Comparison of ENCODE assay signal across 44 cellular contexts in genomic region chr13:37076818-37077217, GRCh38. TPM values are rescaled to one million over a fixed set of nuclear protein-coding genes. Genes with fewer than 3 reads are reported as not detected.
"Had no signal": no experiment of that assay in that cellular context is flagged by ENCODE, and none has a peak within 500 bp of the region (broad histone marks: within the 10 kb centered on the region; RNA-seq: fewer than 3 reads in every experiment).

No MANE protein-coding gene starts in this region.

- H3K4me3 Mint-ChIP-seq: activated naive CD4-positive, alpha-beta T cell treated with anti-CD3 and anti-CD28 coated beads for 36 hours; activated naive CD4-positive, alpha-beta T cell treated with anti-CD3 and anti-CD28 coated beads, Interleukin-2, amount 10 ng/mL, durations not matched to agents 7 days and 5 days; activated naive CD4-positive, alpha-beta T cell treated with anti-CD3 and anti-CD28 coated beads, Interleukin-2, amount 50 U/mL, for 24 hours; activated naive CD8-positive, alpha-beta T cell; activated naive CD8-positive, alpha-beta T cell treated with anti-CD3 and anti-CD28 coated beads for 36 hours; activated naive CD8-positive, alpha-beta T cell treated with anti-CD3 and anti-CD28 coated beads, Interleukin-2, amount 10 ng/mL, durations not matched to agents 7 days and 5 days; activated naive CD8-positive, alpha-beta T cell treated with anti-CD3 and anti-CD28 coated beads, Interleukin-2, amount 50 U/mL, for 24 hours; activated T-cell treated with anti-CD3 and anti-CD28 coated beads, Interleukin-2, amount 50 U/mL, for 24 hours; activated T-cell treated with anti-CD3 and anti-CD28 coated beads, Interleukin-2, amount 50 U/mL, for 4 hours; activated T-cell treated with anti-CD3 and anti-CD28 coated beads, Interleukin-2, amount 50 U/mL, for 72 hours; activated T-helper 1 cell treated with anti-CD3 and anti-CD28 coated beads, Interleukin-12 subunit alpha, Interleukin-12 subunit beta, Interleukin-2, Interleukin-4 antibody, amounts not matched to agents 30 ng/mL and 10 ng/mL and 1 ng/mL, durations not matched to agents 14 hours and 24 hours and 36 hours; activated T-helper 17 cell treated with anti-CD3 and anti-CD28 coated beads, Interleukin-2, amount 50 U/mL, for 72 hours; brain; central memory CD8-positive, alpha-beta T cell had no signal

- H3K4me3 ChIP-seq: adrenal gland, ascending aorta, body of pancreas, breast epithelium, cardiac muscle cell had no signal

- DNase-seq: activated effector memory CD4-positive, alpha-beta T cell treated with anti-CD3 and anti-CD28 coated beads, Interleukin-2, amount 50 U/mL, for 16 hours; activated effector memory CD4-positive, alpha-beta T cell treated with Interleukin-2 at 50 U/mL for 16 hours; activated gamma-delta T cell; activated gamma-delta T cell treated with Interleukin-2 at 50 U/mL for 16 hours; activated naive CD4-positive, alpha-beta T cell; activated naive CD4-positive, alpha-beta T cell treated with anti-CD3 and anti-CD28 coated beads for 36 hours; activated naive CD4-positive, alpha-beta T cell treated with anti-CD3 and anti-CD28 coated beads, Interleukin-2, amount 10 ng/mL, durations not matched to agents 7 days and 5 days; activated naive CD4-positive, alpha-beta T cell treated with anti-CD3 and anti-CD28 coated beads, Interleukin-2, amount 50 U/mL, for 16 hours; activated naive CD4-positive, alpha-beta T cell treated with Interleukin-2 at 50 U/mL for 16 hours; activated naive CD8-positive, alpha-beta T cell treated with anti-CD3 and anti-CD28 coated beads for 36 hours; activated naive CD8-positive, alpha-beta T cell treated with anti-CD3 and anti-CD28 coated beads, Interleukin-2, amount 10 ng/mL, durations not matched to agents 7 days and 5 days; activated naive CD8-positive, alpha-beta T cell treated with anti-CD3 and anti-CD28 coated beads, Interleukin-2, amount 50 U/mL, for 24 hours; activated T-cell treated with anti-CD3 and anti-CD28 coated beads, Interleukin-2, amount 50 U/mL, for 1 hour; activated T-cell treated with anti-CD3 and anti-CD28 coated beads, Interleukin-2, amount 50 U/mL, for 24 hours; activated T-cell treated with anti-CD3 and anti-CD28 coated beads, Interleukin-2, amount 50 U/mL, for 4 hours; activated T-cell treated with anti-CD3 and anti-CD28 coated beads, Interleukin-2, amount 50 U/mL, for 48 hours; activated T-cell treated with anti-CD3 and anti-CD28 coated beads, Interleukin-2, amount 50 U/mL, for 72 hours; adrenal gland; amniotic stem cell; amygdala; anterior cingulate cortex; aorta; body of pancreas; brain microvascular endothelial cell; caudate nucleus; central memory CD4-positive, alpha-beta T cell; cerebellar nuclear complex had no signal

- H3K4me1 ChIP-seq: adrenal gland, ascending aorta, body of pancreas, breast epithelium had no signal

- H3K36me3 ChIP-seq: adrenal gland, ascending aorta, brain microvascular endothelial cell, breast epithelium, cardiac muscle cell had no signal

- H3K9me3 ChIP-seq: adrenal gland, ascending aorta, body of pancreas, breast epithelium had no signal

- FAIRE-seq: bronchial epithelial cell had no signal

- ATAC-seq: activated naive CD4-positive, alpha-beta T cell treated with anti-CD3 and anti-CD28 coated beads, Interleukin-2, amount 50 U/mL, for 72 hours; activated naive CD8-positive, alpha-beta T cell treated with anti-CD3 and anti-CD28 coated beads, Interleukin-2, amount 50 U/mL, for 24 hours; activated T-cell treated with anti-CD3 and anti-CD28 coated beads, Interleukin-2, amount 50 U/mL, for 4 hours; activated T-cell treated with anti-CD3 and anti-CD28 coated beads, Interleukin-2, amount 50 U/mL, for 72 hours; activated T-helper 17 cell treated with anti-CD3 and anti-CD28 coated beads, Interleukin-2, amount 50 U/mL, for 72 hours; body of pancreas had no signal

- H3K27ac ChIP-seq: adrenal gland, ascending aorta, body of pancreas, brain microvascular endothelial cell, breast epithelium, cardiac muscle cell had no signal

- H3K36me3 Mint-ChIP-seq: activated naive CD4-positive, alpha-beta T cell treated with anti-CD3 and anti-CD28 coated beads, Interleukin-2, amount 10 ng/mL, durations not matched to agents 7 days and 5 days; activated naive CD4-positive, alpha-beta T cell treated with anti-CD3 and anti-CD28 coated beads, Interleukin-2, amount 50 U/mL, for 24 hours; activated naive CD4-positive, alpha-beta T cell treated with anti-CD3 and anti-CD28 coated beads, Interleukin-2, amount 50 U/mL, for 72 hours; activated naive CD8-positive, alpha-beta T cell; activated naive CD8-positive, alpha-beta T cell treated with anti-CD3 and anti-CD28 coated beads for 36 hours; activated naive CD8-positive, alpha-beta T cell treated with anti-CD3 and anti-CD28 coated beads, Interleukin-2, amount 10 ng/mL, durations not matched to agents 7 days and 5 days; brain had no signal

- H3K27ac Mint-ChIP-seq: activated naive CD4-positive, alpha-beta T cell treated with anti-CD3 and anti-CD28 coated beads for 36 hours; activated naive CD4-positive, alpha-beta T cell treated with anti-CD3 and anti-CD28 coated beads, Interleukin-2, amount 10 ng/mL, durations not matched to agents 7 days and 5 days; activated naive CD4-positive, alpha-beta T cell treated with anti-CD3 and anti-CD28 coated beads, Interleukin-2, amount 50 U/mL, for 24 hours; activated naive CD8-positive, alpha-beta T cell; activated naive CD8-positive, alpha-beta T cell treated with anti-CD3 and anti-CD28 coated beads for 36 hours; activated naive CD8-positive, alpha-beta T cell treated with anti-CD3 and anti-CD28 coated beads, Interleukin-2, amount 10 ng/mL, durations not matched to agents 7 days and 5 days; activated naive CD8-positive, alpha-beta T cell treated with anti-CD3 and anti-CD28 coated beads, Interleukin-2, amount 50 U/mL, for 24 hours; activated T-cell treated with anti-CD3 and anti-CD28 coated beads, Interleukin-2, amount 50 U/mL, for 24 hours; activated T-helper 1 cell treated with anti-CD3 and anti-CD28 coated beads, Interleukin-12 subunit alpha, Interleukin-12 subunit beta, Interleukin-2, Interleukin-4 antibody, amounts not matched to agents 30 ng/mL and 10 ng/mL and 1 ng/mL, durations not matched to agents 14 hours and 24 hours and 36 hours; activated T-helper 17 cell treated with anti-CD3 and anti-CD28 coated beads, Interleukin-2, amount 50 U/mL, for 72 hours; activated T-helper 2 cell treated with anti-CD3 and anti-CD28 coated beads, Interferon-gamma antibody, Interleukin-2, Interleukin-4, amounts not matched to agents 10 μg/mL and 5 μg/mL and 100 μg/mL, durations not matched to agents 14 hours and 24 hours and 36 hours; brain had no signal

- H3K27me3 Mint-ChIP-seq: activated naive CD4-positive, alpha-beta T cell treated with anti-CD3 and anti-CD28 coated beads, Interleukin-2, amount 50 U/mL, for 24 hours; activated naive CD8-positive, alpha-beta T cell; activated naive CD8-positive, alpha-beta T cell treated with anti-CD3 and anti-CD28 coated beads for 36 hours; activated naive CD8-positive, alpha-beta T cell treated with anti-CD3 and anti-CD28 coated beads, Interleukin-2, amount 50 U/mL, for 24 hours; activated T-helper 17 cell treated with anti-CD3 and anti-CD28 coated beads, Interleukin-2, amount 50 U/mL, for 72 hours; brain had no signal

- H3K4me1 Mint-ChIP-seq: activated naive CD4-positive, alpha-beta T cell treated with anti-CD3 and anti-CD28 coated beads, Interleukin-2, amount 10 ng/mL, durations not matched to agents 7 days and 5 days; activated naive CD4-positive, alpha-beta T cell treated with anti-CD3 and anti-CD28 coated beads, Interleukin-2, amount 50 U/mL, for 24 hours; activated naive CD8-positive, alpha-beta T cell treated with anti-CD3 and anti-CD28 coated beads, Interleukin-2, amount 10 ng/mL, durations not matched to agents 7 days and 5 days; activated naive CD8-positive, alpha-beta T cell treated with anti-CD3 and anti-CD28 coated beads, Interleukin-2, amount 50 U/mL, for 24 hours; activated T-helper 17 cell treated with anti-CD3 and anti-CD28 coated beads, Interleukin-2, amount 50 U/mL, for 72 hours; central memory CD8-positive, alpha-beta T cell had no signal

- H3K27me3 ChIP-seq: adrenal gland, ascending aorta, body of pancreas, brain microvascular endothelial cell, breast epithelium, cardiac muscle cell had no signal

RNA-seq across cellular contexts. Expression of gene CSNK1A1L, which starts 28.6 kb away (rescaled TPM):
- total RNA-seq: activated naive CD4-positive, alpha-beta T cell treated with anti-CD3 and anti-CD28 coated beads for 36 hours; activated naive CD4-positive, alpha-beta T cell treated with anti-CD3 and anti-CD28 coated beads, Interleukin-2, amount 50 U/mL, for 72 hours; activated naive CD8-positive, alpha-beta T cell treated with anti-CD3 and anti-CD28 coated beads, Interleukin-2, amount 10 ng/mL, durations not matched to agents 7 days and 5 days; activated T-cell treated with anti-CD3 and anti-CD28 coated beads, Interleukin-2, amount 50 U/mL, for 4 hours; activated T-cell treated with anti-CD3 and anti-CD28 coated beads, Interleukin-2, amount 50 U/mL, for 72 hours; activated T-helper 1 cell treated with anti-CD3 and anti-CD28 coated beads, Interleukin-12 subunit alpha, Interleukin-12 subunit beta, Interleukin-2, Interleukin-4 antibody, amounts not matched to agents 30 ng/mL and 10 ng/mL and 1 ng/mL, durations not matched to agents 14 hours and 24 hours and 36 hours; activated T-helper 17 cell treated with anti-CD3 and anti-CD28 coated beads, Interleukin-2, amount 50 U/mL, for 72 hours; activated T-helper 2 cell treated with anti-CD3 and anti-CD28 coated beads, Interferon-gamma antibody, Interleukin-2, Interleukin-4, amounts not matched to agents 10 μg/mL and 5 μg/mL and 100 μg/mL, durations not matched to agents 14 hours and 24 hours and 36 hours; adrenal gland; aorta; ascending aorta; astrocyte; body of pancreas; breast epithelium; bronchial epithelial cell; cardiac muscle cell; cardiac septum; cerebellum; chondrocyte had no signal
- polyA plus RNA-seq: adipose tissue, adrenal gland, aorta, cardiac muscle cell had no signal
